In the genomic region with DNA sequence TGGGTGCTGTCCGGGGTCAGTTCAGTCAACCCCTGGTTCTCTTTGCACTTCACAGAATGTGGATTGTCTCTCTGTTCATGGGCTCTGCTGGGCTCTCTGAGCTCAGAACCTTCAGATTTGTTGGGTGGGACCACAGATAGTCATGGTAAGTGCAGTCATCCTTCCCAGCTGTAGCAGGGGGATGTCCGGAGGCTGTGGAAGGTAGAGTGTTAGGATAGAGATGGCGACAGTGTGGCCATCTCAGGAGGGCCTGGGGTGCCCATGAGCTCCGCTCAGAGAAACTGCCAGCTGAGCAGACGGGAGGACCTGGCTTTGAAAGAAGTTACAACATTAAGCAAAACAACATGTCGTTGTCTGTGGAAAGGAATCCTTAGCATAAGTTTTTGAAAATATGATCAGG, we compare ENCODE assay signal across 10 cellular contexts.
DNase-seq lines count a peak whose midpoint lies in the region; ATAC-seq, FAIRE-seq and TF ChIP-seq lines count a peak whose summit lies in the region.
"Had no signal": no experiment of that assay in that cellular context is flagged by ENCODE, and none has a peak within 500 bp of the region (broad histone marks: within the 10 kb centered on the region; RNA-seq: fewer than 3 reads in every experiment).

No MANE protein-coding gene starts in this region.

- no peaks in the 10 kb centered on the region for H3K36me3 Mint-ChIP-seq in natural killer cell treated with Interleukin-12 subunit alpha and Interleukin-12 subunit beta and Interleukin-15 and Interleukin-18, amount 100 ng/mL, for 72 hours
- H3K36me3 Mint-ChIP-seq in natural killer cell (no peaks in the 10 kb centered on the region), WTC11 (no peaks in the 10 kb centered on the region)
- H3K36me3 Mint-ChIP-seq in activated CD8-positive, alpha-beta T cell treated with anti-CD3 and anti-CD28 coated beads, Interleukin-2, amount 10 ng/mL, durations not matched to agents 7 days and 5 days (ENCODE audit: low read depth), result peaks cover 14% of the 10 kb centered on the region

- no peak for DNase-seq in natural killer cell treated with Interleukin-12 subunit alpha and Interleukin-12 subunit beta and Interleukin-15 and Interleukin-18, amount 100 ng/mL, for 72 hours (ENCODE audit: low spot score)
- DNase-seq in natural killer cell, result no peak
- DNase-seq in activated CD8-positive, alpha-beta T cell treated with anti-CD3 and anti-CD28 coated beads, Interleukin-2, amount 10 ng/mL, durations not matched to agents 7 days and 5 days, result peak; percentile 20
- no peak for DNase-seq in urothelium cell line (ENCODE audit: low spot score)
- DNase-seq in KBM-7, result no peak
- no peak for DNase-seq in WTC11 (ENCODE audit: low spot score)
- no peak for DNase-seq in islet precursor cell
- DNase-seq: NCI-H1092 treated with DMSO at 0.1 percent for 48 hours, T-helper 9 cell had no signal

- H3K27ac Mint-ChIP-seq in natural killer cell treated with Interleukin-12 subunit alpha and Interleukin-12 subunit beta and Interleukin-15 and Interleukin-18, amount 100 ng/mL, for 72 hours, result peak overlapping the region; percentile 86 to 89
- H3K27ac Mint-ChIP-seq in natural killer cell, result peak overlapping the region in 1 of 2 donors; percentile 76
- peak overlapping the region; percentile 89 for H3K27ac Mint-ChIP-seq in activated CD8-positive, alpha-beta T cell treated with anti-CD3 and anti-CD28 coated beads, Interleukin-2, amount 10 ng/mL, durations not matched to agents 7 days and 5 days
- H3K27ac Mint-ChIP-seq in WTC11, result no peak overlapping the region

- FAIRE-seq in urothelium cell line (lab: Jason Lieb, UNC), result peak; percentile 77

- POLR2A ChIA-PET in activated CD8-positive, alpha-beta T cell treated with anti-CD3 and anti-CD28 coated beads, Interleukin-2, amount 10 ng/mL, durations not matched to agents 7 days and 5 days (lab: Charles Lee), result interaction anchor here (0.7 to 4.7 kb wide), 8 partner anchors 9 to 439 kb away, joined by 3 to 61 read pairs (median 5); no protein-coding TSS in a partner anchor
- POLR2A ChIA-PET in WTC11 (lab: Charles Lee), result interaction anchor here (0.6 kb wide), 1 partner anchor 21 kb away, joined by 3 read pairs; no protein-coding TSS in a partner anchor

- H3K9me3 Mint-ChIP-seq in natural killer cell treated with Interleukin-12 subunit alpha and Interleukin-12 subunit beta and Interleukin-15 and Interleukin-18, amount 100 ng/mL, for 72 hours, result no peaks in the 10 kb centered on the region
- H3K9me3 Mint-ChIP-seq in natural killer cell (no peaks in the 10 kb centered on the region), WTC11 (peaks cover 9% of the 10 kb centered on the region)
- H3K9me3 Mint-ChIP-seq in activated CD8-positive, alpha-beta T cell treated with anti-CD3 and anti-CD28 coated beads, Interleukin-2, amount 10 ng/mL, durations not matched to agents 7 days and 5 days (ENCODE audit: insufficient read depth), result no peaks in the 10 kb centered on the region

- intact Hi-C loops in natural killer cell (cut with micrococcal nuclease), result no loop called here

- no peak for ATAC-seq in natural killer cell treated with Interleukin-12 subunit alpha and Interleukin-12 subunit beta and Interleukin-15 and Interleukin-18, amount 100 ng/mL, for 72 hours
- ATAC-seq in natural killer cell (no peak), HG02885 (IDR thresholded peaks at IDR 0.05; ENCODE audit: poor library complexity, unreplicated experiment) (peak; percentile 29), WTC11 (no peak)
- no peak for ATAC-seq in activated CD8-positive, alpha-beta T cell treated with anti-CD3 and anti-CD28 coated beads, Interleukin-2, amount 10 ng/mL, durations not matched to agents 7 days and 5 days

- peak overlapping the region; percentile 74 for H3K4me3 Mint-ChIP-seq in natural killer cell treated with Interleukin-12 subunit alpha and Interleukin-12 subunit beta and Interleukin-15 and Interleukin-18, amount 100 ng/mL, for 72 hours
- no peak overlapping the region for H3K4me3 Mint-ChIP-seq in natural killer cell
- H3K4me3 Mint-ChIP-seq in activated CD8-positive, alpha-beta T cell treated with anti-CD3 and anti-CD28 coated beads, Interleukin-2, amount 10 ng/mL, durations not matched to agents 7 days and 5 days, result peak overlapping the region; percentile 35
- no peak overlapping the region for H3K4me3 Mint-ChIP-seq in WTC11

- TF ChIP-seq CTCF in natural killer cell (IDR thresholded peaks at IDR 0.05) (no peak), WTC11 (IDR thresholded peaks at IDR 0.05) (no peak)

- H3K4me1 Mint-ChIP-seq in natural killer cell treated with Interleukin-12 subunit alpha and Interleukin-12 subunit beta and Interleukin-15 and Interleukin-18, amount 100 ng/mL, for 72 hours (ENCODE audit: low read depth in 2 of 2), result peaks cover 47 to 52% of the 10 kb centered on the region in 2 donors
- peaks cover 26 to 39% of the 10 kb centered on the region in 2 donors for H3K4me1 Mint-ChIP-seq in natural killer cell
- peaks cover 75% of the 10 kb centered on the region for H3K4me1 Mint-ChIP-seq in activated CD8-positive, alpha-beta T cell treated with anti-CD3 and anti-CD28 coated beads, Interleukin-2, amount 10 ng/mL, durations not matched to agents 7 days and 5 days (ENCODE audit: low read depth)
- H3K4me1 Mint-ChIP-seq in WTC11, result no peaks in the 10 kb centered on the region

- CTCF ChIA-PET in activated CD8-positive, alpha-beta T cell treated with anti-CD3 and anti-CD28 coated beads, Interleukin-2, amount 10 ng/mL, durations not matched to agents 7 days and 5 days (lab: Charles Lee), result interaction anchor here (0.6 to 3.9 kb wide), 11 partner anchors 9 to 360 kb away, joined by 3 to 18 read pairs (median 10); no protein-coding TSS in a partner anchor
- CTCF ChIA-PET in WTC11 (lab: Charles Lee), result interaction anchor here (0.7 kb wide), 1 partner anchor 151 kb away, joined by 4 read pairs; no protein-coding TSS in a partner anchor

- in situ Hi-C loops in KBM-7 (cut with MboI; ENCODE audit: low pct_unique_long_range_greater_than_20kb, low sequenced_read_pairs), result no loop called here

- no peaks in the 10 kb centered on the region for H3K27me3 Mint-ChIP-seq in natural killer cell treated with Interleukin-12 subunit alpha and Interleukin-12 subunit beta and Interleukin-15 and Interleukin-18, amount 100 ng/mL, for 72 hours
- no peaks in the 10 kb centered on the region for H3K27me3 Mint-ChIP-seq in natural killer cell (ENCODE audit: low read depth in 2 of 2)
- H3K27me3 Mint-ChIP-seq in activated CD8-positive, alpha-beta T cell treated with anti-CD3 and anti-CD28 coated beads, Interleukin-2, amount 10 ng/mL, durations not matched to agents 7 days and 5 days (ENCODE audit: low read depth), result no peaks in the 10 kb centered on the region
- H3K27me3 Mint-ChIP-seq in WTC11 (ENCODE audit: low read depth), result no peaks in the 10 kb centered on the region; the same call in 1 of the 2 replicates

TF ChIP-seq in WTC11, 78 proteins besides CTCF, POLR2A, EP300 and RAD21 (continues in another document):
- TF ChIP-seq ELF4 (CRISPR knock-in tag; IDR thresholded peaks at IDR 0.05; ENCODE audit: low read depth) (no peak), USF1 (CRISPR knock-in tag; IDR thresholded peaks at IDR 0.05) (no peak), ZNF425 (CRISPR knock-in tag; conservative IDR thresholded peaks at IDR 0.05) (no peak)
- TF ChIP-seq, protein P1, sequence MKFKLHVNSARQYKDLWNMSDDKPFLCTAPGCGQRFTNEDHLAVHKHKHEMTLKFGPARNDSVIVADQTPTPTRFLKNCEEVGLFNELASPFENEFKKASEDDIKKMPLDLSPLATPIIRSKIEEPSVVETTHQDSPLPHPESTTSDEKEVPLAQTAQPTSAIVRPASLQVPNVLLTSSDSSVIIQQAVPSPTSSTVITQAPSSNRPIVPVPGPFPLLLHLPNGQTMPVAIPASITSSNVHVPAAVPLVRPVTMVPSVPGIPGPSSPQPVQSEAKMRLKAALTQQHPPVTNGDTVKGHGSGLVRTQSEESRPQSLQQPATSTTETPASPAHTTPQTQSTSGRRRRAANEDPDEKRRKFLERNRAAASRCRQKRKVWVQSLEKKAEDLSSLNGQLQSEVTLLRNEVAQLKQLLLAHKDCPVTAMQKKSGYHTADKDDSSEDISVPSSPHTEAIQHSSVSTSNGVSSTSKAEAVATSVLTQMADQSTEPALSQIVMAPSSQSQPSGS (CRISPR knock-in tag; IDR thresholded peaks at IDR 0.05; ENCODE audit: borderline replicate concordance, low read depth), result no peak

Comparison
In these comparisons a context has a peak if more than half of its experiments do, and no peak if none do; other contexts are left out.
1. H3K4me3 Mint-ChIP-seq: peak in natural killer cell treated with Interleukin-12 subunit alpha and Interleukin-12 subunit beta and Interleukin-15 and Interleukin-18, amount 100 ng/mL, for 72 hours (single experiment) and activated CD8-positive, alpha-beta T cell treated with anti-CD3 and anti-CD28 coated beads, Interleukin-2, amount 10 ng/mL, durations not matched to agents 7 days and 5 days (single experiment); none in natural killer cell (single experiment) and WTC11 (single experiment).